In genomic region chr15:59301527-59301926, GRCh38 we compare ENCODE assay signal across 1 cellular context.
TF ChIP-seq lines count a peak whose summit lies in the region.

No MANE protein-coding gene starts in this region.

TF ChIP-seq in GM23338, 12 proteins besides CTCF, POLR2A, EP300 and RAD21 (continued from another document):
- no peak for TF ChIP-seq ZNF462 (CRISPR knock-in tag; IDR thresholded peaks at IDR 0.05)
TF ChIP-seq in GM23338: peak in this region for 0.
